8 cellular contexts compared by ENCODE assay signal in genomic region chr14:50533314-50533705, GRCh38. TPM values are rescaled to one million over a fixed set of nuclear protein-coding genes. Genes with fewer than 3 reads are reported as not detected.
DNase-seq lines count a peak whose midpoint lies in the region; TF ChIP-seq lines count a peak whose summit lies in the region.

No MANE protein-coding gene starts in this region.

- no peaks in the 10 kb centered on the region for H3K36me3 ChIP-seq in neutrophil

- H3K36me3 Mint-ChIP-seq in IgD-negative memory B cell, result no peaks in the 10 kb centered on the region
- H3K36me3 Mint-ChIP-seq in dendritic cell treated with granulocyte-macrophage colony-stimulating factor and Interleukin-4, amounts not matched to agents 40 ng/mL and 50 ng/mL, for 4 days (ENCODE audit: low read depth), result peaks cover 14% of the 10 kb centered on the region

- peak overlapping the region; percentile 24 for H3K27ac ChIP-seq in neutrophil

- H3K27me3 ChIP-seq in neutrophil, result peaks cover 10% of the 10 kb centered on the region

- TF ChIP-seq CTCF in GM12864 (IDR thresholded peaks at IDR 0.05; ENCODE audit: low read depth, low read length, missing control alignments), result no peak
- TF ChIP-seq CTCF in neutrophil (IDR thresholded peaks at IDR 0.05), result no peak

- H3K9me3 Mint-ChIP-seq in IgD-negative memory B cell, result peaks cover 0 to 8% (median 2%) of the 10 kb centered on the region in 3 donors
- no peaks in the 10 kb centered on the region for H3K9me3 Mint-ChIP-seq in dendritic cell treated with granulocyte-macrophage colony-stimulating factor and Interleukin-4, amounts not matched to agents 40 ng/mL and 50 ng/mL, for 4 days

- no peaks in the 10 kb centered on the region for H3K9me3 ChIP-seq in neutrophil

- intact Hi-C loops in dendritic cell treated with granulocyte-macrophage colony-stimulating factor and Interleukin-4, amounts not matched to agents 40 ng/mL and 50 ng/mL, for 4 days (cut with micrococcal nuclease), result loop anchor here (2.0 to 5.0 kb wide), 2 partner anchors 221 to 306 kb away; partner anchors contain the start of genes DMAC2L and L2HGDH

- H3K27ac Mint-ChIP-seq in IgD-negative memory B cell, result peak overlapping the region; percentile 55 to 93 (median 78)
- H3K27ac Mint-ChIP-seq in dendritic cell treated with granulocyte-macrophage colony-stimulating factor and Interleukin-4, amounts not matched to agents 40 ng/mL and 50 ng/mL, for 4 days, result peak overlapping the region; percentile 66

- DNase-seq in GM12864 (ENCODE audit: low read depth) (no peak), ureter (ENCODE audit: low spot score) (no peak), 8988T (no peak), COLO668 (lab: John Stamatoyannopoulos, UW; ENCODE audit: unreplicated experiment) (no peak)
- DNase-seq in stimulated activated CD8-positive, alpha-beta memory T cell treated with anti-CD3 and anti-CD28 coated beads, Interleukin-4, amount 100 ng/mL, for 48 hours, result no peak

- H3K4me3 ChIP-seq in GM12864 (ENCODE audit: low read depth, low read length) (peak overlapping the region; percentile 95), neutrophil (ENCODE audit: low read depth in 1 of 2, low read length in 1 of 2) (peak overlapping the region; percentile 68 to 76)

- peaks cover 17 to 18% of the 10 kb centered on the region in 2 experiments for H3K4me1 ChIP-seq in neutrophil (ENCODE audit: control insufficient read depth in 1 of 2, insufficient read depth in 1 of 2, low read depth in 1 of 2, low read length in 1 of 2)

- H3K4me3 Mint-ChIP-seq in IgD-negative memory B cell, result peak overlapping the region; percentile 86 to 98 (median 88)
- H3K4me3 Mint-ChIP-seq in dendritic cell treated with granulocyte-macrophage colony-stimulating factor and Interleukin-4, amounts not matched to agents 40 ng/mL and 50 ng/mL, for 4 days, result peak overlapping the region; percentile 87

- H3K27me3 Mint-ChIP-seq in IgD-negative memory B cell, result no peaks in the 10 kb centered on the region
- H3K27me3 Mint-ChIP-seq in dendritic cell treated with granulocyte-macrophage colony-stimulating factor and Interleukin-4, amounts not matched to agents 40 ng/mL and 50 ng/mL, for 4 days, result no peaks in the 10 kb centered on the region

- H3K4me1 Mint-ChIP-seq in IgD-negative memory B cell, result peaks cover 9 to 37% (median 27%) of the 10 kb centered on the region in 3 donors
- peaks cover 48% of the 10 kb centered on the region for H3K4me1 Mint-ChIP-seq in dendritic cell treated with granulocyte-macrophage colony-stimulating factor and Interleukin-4, amounts not matched to agents 40 ng/mL and 50 ng/mL, for 4 days (ENCODE audit: low read depth)

RNA-seq across cellular contexts. Expression of gene MAP4K5, which starts 0.9 kb away (rescaled TPM):
- 35.4 TPM for polyA plus RNA-seq in IgD-negative memory B cell
- 71.8 TPM for total RNA-seq in ureter

RNA-seq across cellular contexts. Expression of gene ATL1, which starts 26.6 kb away (rescaled TPM):
- 4.1 TPM for polyA plus RNA-seq in IgD-negative memory B cell
- total RNA-seq in ureter, result 8.8 TPM
